Comparison of ENCODE assay signal across 1 cellular context in genomic region chr3:196055267-196055666, GRCh38.
TF ChIP-seq lines count a peak whose summit lies in the region.

No MANE protein-coding gene starts in this region.

TF ChIP-seq in GM12878, 131 proteins besides CTCF, POLR2A, EP300 and RAD21 (continued from another document):
- TF ChIP-seq ZNF687 (IDR thresholded peaks at IDR 0.05): no peak
- 0 out of 2 replicates have a peak, but pooled peaks have one; percentile 29 for TF ChIP-seq PML (IDR thresholded peaks at IDR 0.05; ENCODE audit: low read length)
